In genomic region chr3:81242871-81243270, GRCh38 we compare ENCODE assay signal across 9 cellular contexts.
A peak's percentile ranks its signal among the peaks of the same experiment; 100 is the strongest.
DNase-seq lines count a peak whose midpoint lies in the region; ATAC-seq and TF ChIP-seq lines count a peak whose summit lies in the region.
"Had no signal": no experiment of that assay in that cellular context is flagged by ENCODE, and none has a peak within 500 bp of the region (broad histone marks: within the 10 kb centered on the region; RNA-seq: fewer than 3 reads in every experiment).

No MANE protein-coding gene starts in this region.

- H3K27ac ChIP-seq in brain microvascular endothelial cell: no peak overlapping the region
- H3K27ac ChIP-seq: prostate gland had no signal

- no peaks in the 10 kb centered on the region for H3K27me3 ChIP-seq in brain microvascular endothelial cell (replicated peaks)

- in situ Hi-C loops in brain microvascular endothelial cell (cut with HindIII; ENCODE audit: low pct_ligation_motif_present, low sequenced_read_pairs): no loop called here

- peak; percentile 43 for TF ChIP-seq CTCF in brain microvascular endothelial cell (IDR thresholded peaks at IDR 0.05; ENCODE audit: low read depth, low read length, missing control alignments)

- intact Hi-C loops in left cardiac atrium (cut with DNase I): no loop called here

- no peaks in the 10 kb centered on the region for H3K36me3 ChIP-seq in brain microvascular endothelial cell (replicated peaks)
- H3K36me3 ChIP-seq: prostate gland had no signal

- ATAC-seq in left cardiac atrium: no peak

- H3K4me3 ChIP-seq in brain microvascular endothelial cell (ENCODE audit: low read depth, low read length): no peak overlapping the region
- H3K4me3 ChIP-seq: prostate gland had no signal

- DNase-seq in DMS 273 (lab: John Stamatoyannopoulos, UW; ENCODE audit: unreplicated experiment) (peak; percentile 56), DMS 273 treated with DMSO at 0.1 percent for 48 hours (lab: John Stamatoyannopoulos, UW) (no peak), Kasumi-1 (lab: John Stamatoyannopoulos, UW) (peak; percentile 58 to 74), brain microvascular endothelial cell (no peak), renal cortical epithelial cell (ENCODE audit: low read depth) (peak; percentile 13), COLO668 (lab: John Stamatoyannopoulos, UW; ENCODE audit: unreplicated experiment) (no peak), GDM1 (lab: John Stamatoyannopoulos, UW) (no peak), left cardiac atrium (no peak)

Comparison
In these comparisons a context has a peak if more than half of its experiments do, and no peak if none do; other contexts are left out.
1. DNase-seq: peak in DMS 273 (single experiment), Kasumi-1 (2 of 2) and renal cortical epithelial cell (single experiment); none in DMS 273 treated with DMSO at 0.1 percent for 48 hours (single experiment), brain microvascular endothelial cell (single experiment), COLO668 (single experiment), GDM1 (single experiment) and left cardiac atrium (single experiment).